Comparison of ENCODE assay signal across 29 cellular contexts in the genomic region with DNA sequence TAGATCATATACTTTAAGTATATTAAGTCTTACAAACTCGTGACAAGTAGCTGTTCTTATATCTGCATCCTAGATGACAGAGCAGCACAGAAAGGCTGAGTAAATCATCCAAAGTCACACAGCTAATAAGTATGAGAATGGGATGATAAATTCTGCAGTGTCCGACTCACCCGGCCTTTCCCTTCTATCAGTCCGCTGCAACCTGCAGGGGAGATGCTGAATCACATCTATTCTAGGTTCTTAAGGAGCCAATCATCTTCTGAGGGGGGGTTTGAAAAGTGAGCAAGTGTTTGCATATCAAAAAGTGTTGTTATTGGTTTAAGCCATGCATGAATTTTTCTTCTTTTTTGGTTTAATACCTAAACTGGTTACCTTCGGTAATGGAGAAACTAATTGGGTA. TPM values are rescaled to one million over a fixed set of nuclear protein-coding genes. Genes with fewer than 3 reads are reported as not detected.
A peak's percentile ranks its signal among the peaks of the same experiment; 100 is the strongest.
DNase-seq lines count a peak whose midpoint lies in the region; ATAC-seq and TF ChIP-seq lines count a peak whose summit lies in the region.
"Had no signal": no experiment of that assay in that cellular context is flagged by ENCODE, and none has a peak within 500 bp of the region (broad histone marks: within the 10 kb centered on the region; RNA-seq: fewer than 3 reads in every experiment).

No MANE protein-coding gene starts in this region.

- BruUV-seq in HCT116 (replicated peaks; lab: Mats Ljungman, UMichigan) (no TSS peak), MCF 10A (replicated peaks; lab: Mats Ljungman, UMichigan) (no TSS peak)

- no peaks in the 10 kb centered on the region for H3K9me2 ChIP-seq in HCT116 (ENCODE audit: insufficient read depth)

- H3K27ac Mint-ChIP-seq in chondrocyte (ENCODE audit: unreplicated experiment) (no peak overlapping the region), MCF 10A (ENCODE audit: low read depth, unreplicated experiment) (no peak overlapping the region)
- H3K27ac Mint-ChIP-seq: activated CD4-positive, alpha-beta memory T cell treated with anti-CD3 and anti-CD28 coated beads, Interleukin-2, amount 10 ng/mL, durations not matched to agents 7 days and 5 days; dendritic cell treated with granulocyte-macrophage colony-stimulating factor and Interleukin-4, amounts not matched to agents 40 ng/mL and 50 ng/mL, for 4 days; HFFc6; natural killer cell treated with Interleukin-12 subunit alpha and Interleukin-12 subunit beta and Interleukin-15 and Interleukin-18, amount 100 ng/mL, for 72 hours; T-cell had no signal

- peaks cover 6% of the 10 kb centered on the region for H3K36me3 Mint-ChIP-seq in chondrocyte (ENCODE audit: low read depth)
- no peaks in the 10 kb centered on the region for H3K36me3 Mint-ChIP-seq in MCF 10A (ENCODE audit: insufficient read depth, unreplicated experiment)
- H3K36me3 Mint-ChIP-seq: natural killer cell treated with Interleukin-12 subunit alpha and Interleukin-12 subunit beta and Interleukin-15 and Interleukin-18, amount 100 ng/mL, for 72 hours; T-cell had no signal

- TF ChIP-seq RAD21 in HCT116 (IDR thresholded peaks at IDR 0.05; ENCODE audit: low read depth) = no peak

- no peaks in the 10 kb centered on the region for H4K20me1 ChIP-seq in HCT116 (ENCODE audit: insufficient read depth)

- H3K4me1 Mint-ChIP-seq in chondrocyte (ENCODE audit: low read depth) (peaks cover 53% of the 10 kb centered on the region), MCF 10A (ENCODE audit: insufficient read depth, unreplicated experiment) (no peaks in the 10 kb centered on the region)
- H3K4me1 Mint-ChIP-seq: activated CD4-positive, alpha-beta memory T cell treated with anti-CD3 and anti-CD28 coated beads, Interleukin-2, amount 10 ng/mL, durations not matched to agents 7 days and 5 days had no signal

- no peaks in the 10 kb centered on the region for H3K79me2 ChIP-seq in HCT116 (ENCODE audit: insufficient read depth, low read length)

- H3K4me2 ChIP-seq in HCT116 (ENCODE audit: low read length) = no peak overlapping the region

- CTCF ChIA-PET in HCT116 (lab: Charles Lee) (no interaction called here), MCF 10A (lab: Yijun Ruan, JAX) (interaction anchor here (1.3 kb wide), 1 partner anchor 36 kb away, joined by 5 read pairs; no protein-coding TSS in a partner anchor)

- DNase-seq in HCT116 (ENCODE audit: low read depth, low spot score) (no peak), iPS-NIHi11 (ENCODE audit: low spot score) (peak; percentile 47), chondrocyte (ENCODE audit: low spot score) (no peak), NCI-H2227 (lab: John Stamatoyannopoulos, UW; ENCODE audit: unreplicated experiment) (no peak), SK-N-DZ (ENCODE audit: low spot score) (no peak), MCF 10A (ENCODE audit: unreplicated experiment) (no peak)
- DNase-seq: activated CD4-positive, alpha-beta memory T cell treated with anti-CD3 and anti-CD28 coated beads, Interleukin-2, amount 10 ng/mL, durations not matched to agents 7 days and 5 days; activated CD8-positive, alpha-beta memory T cell treated with anti-CD3 and anti-CD28 coated beads, Interleukin-2, amount 50 U/mL, for 4 hours; activated naive CD4-positive, alpha-beta T cell treated with Interleukin-2 at 50 U/mL for 16 hours; central memory CD4-positive, alpha-beta T cell; COR-L47; DMS79; HFFc6; IMR-90; left colon; mammary epithelial cell; NCI-H1694 treated with DMSO at 0.1 percent for 48 hours; NCI-H510A; stimulated activated CD4-positive, alpha-beta T cell treated with anti-CD3 and anti-CD28 coated beads, Interleukin-4, amount 100 ng/mL, for 4 hours; T-cell had no signal

- POLR2A ChIA-PET in HCT116 (lab: Charles Lee) (no interaction called here), MCF 10A (lab: Yijun Ruan, JAX) (no interaction called here)

- H3K9me3 Mint-ChIP-seq in chondrocyte (ENCODE audit: low read depth) (peaks cover 5% of the 10 kb centered on the region), MCF 10A (ENCODE audit: unreplicated experiment) (no peaks in the 10 kb centered on the region)
- H3K9me3 Mint-ChIP-seq: activated CD4-positive, alpha-beta memory T cell treated with anti-CD3 and anti-CD28 coated beads, Interleukin-2, amount 10 ng/mL, durations not matched to agents 7 days and 5 days; dendritic cell treated with granulocyte-macrophage colony-stimulating factor and Interleukin-4, amounts not matched to agents 40 ng/mL and 50 ng/mL, for 4 days had no signal

- H3K27me3 Mint-ChIP-seq in chondrocyte (ENCODE audit: low read depth) = no peaks in the 10 kb centered on the region
- H3K27me3 Mint-ChIP-seq in MCF 10A (ENCODE audit: insufficient read depth, unreplicated experiment) = no peaks in the 10 kb centered on the region

- no peak overlapping the region for H3K4me3 Mint-ChIP-seq in chondrocyte (ENCODE audit: unreplicated experiment)
- H3K4me3 Mint-ChIP-seq in MCF 10A (ENCODE audit: unreplicated experiment) = no peak overlapping the region
- H3K4me3 Mint-ChIP-seq: activated CD4-positive, alpha-beta memory T cell treated with anti-CD3 and anti-CD28 coated beads, Interleukin-2, amount 10 ng/mL, durations not matched to agents 7 days and 5 days; dendritic cell treated with granulocyte-macrophage colony-stimulating factor and Interleukin-4, amounts not matched to agents 40 ng/mL and 50 ng/mL, for 4 days; HFFc6; natural killer cell treated with Interleukin-12 subunit alpha and Interleukin-12 subunit beta and Interleukin-15 and Interleukin-18, amount 100 ng/mL, for 72 hours; T-cell had no signal

- no peaks in the 10 kb centered on the region for H3K27me3 ChIP-seq in HCT116 (ENCODE audit: insufficient read depth, low read length)
- H3K27me3 ChIP-seq: tibial nerve had no signal

- no peaks in the 10 kb centered on the region for H3K9me3 ChIP-seq in HCT116 (ENCODE audit: control insufficient read depth in 1 of 2, insufficient read depth in 1 of 2, low read depth in 1 of 2, low read length in 2 of 2)
- H3K9me3 ChIP-seq: tibial nerve had no signal

- intact Hi-C loops in HCT116 (cut with micrococcal nuclease) (no loop called here), MCF 10A (cut with micrococcal nuclease) (no loop called here)

- TF ChIP-seq POLR2A in HCT116 (IDR thresholded peaks at IDR 0.05; ENCODE audit: borderline replicate concordance, extremely low read depth, insufficient read depth, insufficient read length) = no peak

- TF ChIP-seq CTCF in HCT116 (IDR thresholded peaks at IDR 0.05 in 2 of 3, conservative IDR thresholded peaks at IDR 0.05 in 1 of 3; ENCODE audit: borderline replicate concordance in 1 of 3, insufficient read depth in 1 of 3, low read depth in 2 of 3, low read length in 2 of 3) (no peak), VCaP (conservative IDR thresholded peaks at IDR 0.05) (no peak), chondrocyte (IDR thresholded peaks at IDR 0.05) (no peak), MCF 10A (IDR thresholded peaks at IDR 0.05; ENCODE audit: unreplicated experiment) (no peak)

- H3K4me1 ChIP-seq in HCT116 (ENCODE audit: control insufficient read depth in 1 of 2, insufficient read depth in 2 of 2, low read length in 2 of 2) = peaks cover 0 to 5% of the 10 kb centered on the region in 2 experiments; a peak in 1 of 4 replicates

- no peak overlapping the region for H2AFZ ChIP-seq in HCT116 (ENCODE audit: low read depth, low read length, poor library complexity, severe bottlenecking)

- H3K27ac ChIP-seq in HCT116 (ENCODE audit: low read depth, low read length) (no peak overlapping the region), VCaP (peak overlapping the region; percentile 67)
- H3K27ac ChIP-seq: C4-2B had no signal

- no peaks in the 10 kb centered on the region for H3K36me3 ChIP-seq in HCT116 (ENCODE audit: control insufficient read depth in 1 of 2, insufficient read depth in 2 of 2, low read length in 2 of 2)
- H3K36me3 ChIP-seq: tibial nerve had no signal

- no peak overlapping the region for H3K9ac ChIP-seq in HCT116 (ENCODE audit: low read length)

- no peak overlapping the region for H3K4me3 ChIP-seq in HCT116 (replicated peaks in 1 of 2; ENCODE audit: low read depth in 1 of 2, low read length in 2 of 2)
- H3K4me3 ChIP-seq: tibial nerve had no signal

- RAD21 ChIA-PET in HCT116 (lab: Charles Lee; ENCODE audit: low non-redundant PET in 1 of 2, low total read pairs in 2 of 2, uncharacterized antibody in 2 of 2, unreplicated experiment in 2 of 2) = no interaction called here

- peak; percentile 54; the same call in 1 of the 2 replicates for ATAC-seq in HCT116
- ATAC-seq: activated CD4-positive, CD25-positive, alpha-beta regulatory T cell treated with anti-CD3 and anti-CD28 coated beads, Interleukin-2, amount 50 U/mL, for 24 hours; left colon; natural killer cell treated with Interleukin-12 subunit alpha and Interleukin-12 subunit beta and Interleukin-15 and Interleukin-18, amount 100 ng/mL, for 72 hours; T-cell had no signal

TF ChIP-seq in HCT116, 20 proteins besides CTCF, POLR2A, EP300 and RAD21 (continues in another document):
- TF ChIP-seq CBX3 (IDR thresholded peaks at IDR 0.05; ENCODE audit: low read depth) (no peak), YY1 (IDR thresholded peaks at IDR 0.05; ENCODE audit: extremely low read depth, insufficient replicate concordance, low read depth, low read length) (no peak), SIN3A (IDR thresholded peaks at IDR 0.05; ENCODE audit: low read depth) (no peak), FOSL1 (IDR thresholded peaks at IDR 0.05; ENCODE audit: low read depth) (no peak), CEBPB (IDR thresholded peaks at IDR 0.05; ENCODE audit: low read depth) (no peak), JUND (IDR thresholded peaks at IDR 0.05) (no peak), TCF7L2 (IDR thresholded peaks at IDR 0.05; ENCODE audit: borderline replicate concordance, extremely low read depth, insufficient read depth, insufficient read length) (no peak)
- TF ChIP-seq, protein P1, sequence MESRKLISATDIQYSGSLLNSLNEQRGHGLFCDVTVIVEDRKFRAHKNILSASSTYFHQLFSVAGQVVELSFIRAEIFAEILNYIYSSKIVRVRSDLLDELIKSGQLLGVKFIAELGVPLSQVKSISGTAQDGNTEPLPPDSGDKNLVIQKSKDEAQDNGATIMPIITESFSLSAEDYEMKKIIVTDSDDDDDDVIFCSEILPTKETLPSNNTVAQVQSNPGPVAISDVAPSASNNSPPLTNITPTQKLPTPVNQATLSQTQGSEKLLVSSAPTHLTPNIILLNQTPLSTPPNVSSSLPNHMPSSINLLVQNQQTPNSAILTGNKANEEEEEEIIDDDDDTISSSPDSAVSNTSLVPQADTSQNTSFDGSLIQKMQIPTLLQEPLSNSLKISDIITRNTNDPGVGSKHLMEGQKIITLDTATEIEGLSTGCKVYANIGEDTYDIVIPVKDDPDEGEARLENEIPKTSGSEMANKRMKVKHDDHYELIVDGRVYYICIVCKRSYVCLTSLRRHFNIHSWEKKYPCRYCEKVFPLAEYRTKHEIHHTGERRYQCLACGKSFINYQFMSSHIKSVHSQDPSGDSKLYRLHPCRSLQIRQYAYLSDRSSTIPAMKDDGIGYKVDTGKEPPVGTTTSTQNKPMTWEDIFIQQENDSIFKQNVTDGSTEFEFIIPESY (IDR thresholded peaks at IDR 0.05; ENCODE audit: extremely low read depth, insufficient replicate concordance, low read length) = no peak

RNA-seq across cellular contexts. Expression of a gene that starts 38.9 kb away (rescaled TPM):
- total RNA-seq in HCT116 (2021; ENCODE audit: unreplicated experiment) = 2.4 TPM
- 0.84 and 3.6 TPM in 2 replicates for polyA plus RNA-seq in HCT116 (2012)
- 6.5 to 12.8 TPM (median 12.5 TPM) in 3 replicates for total RNA-seq in chondrocyte
- polyA plus RNA-seq in SK-N-DZ (2014; cell fraction: cytosol; rRNA removed) = 0.59 and 0.85 TPM in 2 replicates
- polyA plus RNA-seq in SK-N-DZ (2014; cell fraction: nucleus; rRNA removed) = 0.47 and 0.79 TPM in 2 replicates
- not detected in 2 replicates for total RNA-seq in MCF 10A (2022)
- total RNA-seq: activated CD4-positive, alpha-beta memory T cell treated with anti-CD3 and anti-CD28 coated beads, Interleukin-2, amount 10 ng/mL, durations not matched to agents 7 days and 5 days; mammary epithelial cell; natural killer cell treated with Interleukin-12 subunit alpha and Interleukin-12 subunit beta and Interleukin-15 and Interleukin-18, amount 100 ng/mL, for 72 hours; osteocyte; SK-MEL-5 had no signal
- polyA plus RNA-seq: esophagus, mammary epithelial cell had no signal
